12 cellular contexts compared by ENCODE assay signal in genomic region chr4:87025614-87026041, GRCh38.
DNase-seq lines count a peak whose midpoint lies in the region; ATAC-seq and TF ChIP-seq lines count a peak whose summit lies in the region.
"Had no signal": no experiment of that assay in that cellular context is flagged by ENCODE, and none has a peak within 500 bp of the region (broad histone marks: within the 10 kb centered on the region; RNA-seq: fewer than 3 reads in every experiment).

No MANE protein-coding gene starts in this region.

- no peak overlapping the region for H2BK5ac ChIP-seq in mesenchymal stem cell (ENCODE audit: low read depth, low read length, poor library complexity, severe bottlenecking)

- H2BK120ac ChIP-seq in mesenchymal stem cell (ENCODE audit: low read depth, low read length), result no peak overlapping the region

- H3K27me3 ChIP-seq in DND-41 (ENCODE audit: insufficient read depth, low read length, poor library complexity), result no peaks in the 10 kb centered on the region
- H3K27me3 ChIP-seq in mesenchymal stem cell (ENCODE audit: control insufficient read depth in 1 of 2, insufficient read depth in 1 of 2, low read length in 2 of 2), result no peaks in the 10 kb centered on the region

- H3K4ac ChIP-seq in mesenchymal stem cell (ENCODE audit: low read depth in 1 of 2, low read length in 2 of 2), result no peak overlapping the region

- H3K9ac ChIP-seq in DND-41 (ENCODE audit: low read depth, low read length) (no peak overlapping the region), mesenchymal stem cell (ENCODE audit: low read length) (no peak overlapping the region)

- H4K20me1 ChIP-seq in DND-41 (ENCODE audit: insufficient read depth, low read length), result peaks cover 72% of the 10 kb centered on the region

- no peak overlapping the region for H3K23ac ChIP-seq in mesenchymal stem cell (ENCODE audit: low read length in 2 of 2)

- H2BK12ac ChIP-seq in mesenchymal stem cell (ENCODE audit: low read length in 2 of 2), result peak overlapping the region in 1 of 2 experiments; percentile 43

- H3K14ac ChIP-seq in mesenchymal stem cell (ENCODE audit: low read length in 2 of 2), result peak overlapping the region in 1 of 2 experiments; percentile 14

- H3K9me3 ChIP-seq in DND-41 (ENCODE audit: insufficient read depth, low read length, severe bottlenecking) (no peaks in the 10 kb centered on the region), mesenchymal stem cell (ENCODE audit: control insufficient read depth, low read length) (no peaks in the 10 kb centered on the region)

- peaks cover 16% of the 10 kb centered on the region for H3K79me1 ChIP-seq in mesenchymal stem cell (replicated peaks; ENCODE audit: low read length, poor library complexity, severe bottlenecking)

- ATAC-seq in DND-41 (ENCODE audit: insufficient read depth, low read depth) (peak; percentile 47; the same call in 1 of the 3 replicates), GM21381 (IDR thresholded peaks at IDR 0.05; ENCODE audit: unreplicated experiment) (peak; percentile 72), HG03432 (IDR thresholded peaks at IDR 0.05; ENCODE audit: unreplicated experiment) (peak; percentile 73), HG02885 (IDR thresholded peaks at IDR 0.05; ENCODE audit: poor library complexity, unreplicated experiment) (no peak)
- ATAC-seq: CD8-positive, alpha-beta T cell had no signal

- DNase-seq in DND-41 (no peak), mesenchymal stem cell (no peak), NCI-H524 (lab: John Stamatoyannopoulos, UW) (no peak)
- DNase-seq in activated CD4-positive, alpha-beta T cell treated with anti-CD3 and anti-CD28 coated beads, Interleukin-2, amount 50 U/mL, for 1 hour, result no peak
- no peak for DNase-seq in activated CD4-positive, alpha-beta T cell treated with anti-CD3 and anti-CD28 coated beads for 4 hours
- DNase-seq: activated naive CD4-positive, alpha-beta T cell treated with anti-CD3 and anti-CD28 coated beads, Interleukin-2, amount 10 ng/mL, durations not matched to agents 7 days and 5 days; CD8-positive, alpha-beta T cell; NCI-H1694 had no signal

- H3K4me1 ChIP-seq in DND-41 (ENCODE audit: insufficient read depth, low read length) (no peaks in the 10 kb centered on the region), mesenchymal stem cell (ENCODE audit: control insufficient read depth, insufficient read depth, low read depth, low read length) (peaks cover 16% of the 10 kb centered on the region)

- H4K91ac ChIP-seq in mesenchymal stem cell (ENCODE audit: low read length), result no peak overlapping the region

- H3K79me2 ChIP-seq in DND-41 (ENCODE audit: insufficient read depth, low read length), result peaks cover 98% of the 10 kb centered on the region

- H3K4me2 ChIP-seq in DND-41 (ENCODE audit: insufficient read depth, low read length) (no peak overlapping the region), mesenchymal stem cell (ENCODE audit: low read length, poor library complexity, severe bottlenecking) (peak overlapping the region; percentile 68)

- peak overlapping the region; percentile 35 for H2AK5ac ChIP-seq in mesenchymal stem cell (ENCODE audit: low read length, severe bottlenecking)

- H3K4me3 ChIP-seq in DND-41 (ENCODE audit: low read depth in 1 of 2, low read length in 2 of 2) (no peak overlapping the region), mesenchymal stem cell (ENCODE audit: insufficient read depth in 1 of 2, low read depth in 1 of 2, low read length in 2 of 2) (no peak overlapping the region)

- 84% methylated on average over 6 of the region's 6 CpGs for WGBS in mesenchymal stem cell

- H3K36me3 ChIP-seq in DND-41 (ENCODE audit: insufficient read depth, low read length), result no peaks in the 10 kb centered on the region
- H3K36me3 ChIP-seq in mesenchymal stem cell (ENCODE audit: control insufficient read depth in 1 of 2, insufficient read depth in 2 of 2, low read depth in 1 of 2, low read length in 2 of 2), result no peaks in the 10 kb centered on the region

- H2AFZ ChIP-seq in DND-41 (ENCODE audit: low read depth, low read length), result no peak overlapping the region
- no peak overlapping the region for H2AFZ ChIP-seq in mesenchymal stem cell (ENCODE audit: low read depth, low read length)

- peak overlapping the region; percentile 35 for H4K8ac ChIP-seq in mesenchymal stem cell (ENCODE audit: low read length)

- H3K27ac ChIP-seq in DND-41 (ENCODE audit: low read length), result no peak overlapping the region; the same call in 1 of the 2 replicates
- H3K27ac ChIP-seq in mesenchymal stem cell (ENCODE audit: low read length, poor library complexity, severe bottlenecking), result peak overlapping the region; percentile 71
- H3K27ac ChIP-seq: epithelial cell of prostate had no signal

- TF ChIP-seq CTCF in DND-41 (IDR thresholded peaks at IDR 0.05; ENCODE audit: borderline replicate concordance, extremely low read depth, low read length, poor library complexity, severe bottlenecking), result no peak

- no peak overlapping the region for H3K18ac ChIP-seq in mesenchymal stem cell (ENCODE audit: low read depth in 1 of 2, low read length in 2 of 2)

- H2BK15ac ChIP-seq in mesenchymal stem cell (ENCODE audit: low read depth, poor library complexity, severe bottlenecking), result no peak overlapping the region
